8 cellular contexts compared by ENCODE assay signal in genomic region chr19:11597202-11598102, GRCh38. TPM values are rescaled to one million over a fixed set of nuclear protein-coding genes. Genes with fewer than 3 reads are reported as not detected.
DNase-seq lines count a peak whose midpoint lies in the region; ATAC-seq and TF ChIP-seq lines count a peak whose summit lies in the region.

Gene ZNF627 (plus strand): TSS chr19:11597483. CDS start chr19:11597628, 145 bp downstream.

- POLR2A ChIA-PET in BJ (lab: Charles Lee): no interaction called here

- ATAC-seq in HG03442 (IDR thresholded peaks at IDR 0.05; ENCODE audit: unreplicated experiment): peak; percentile 97
- ATAC-seq in left colon: peak; percentile 99

- intact Hi-C loops in colonic mucosa (cut with DNase I) (no loop called here), left colon (cut with DNase I, micrococcal nuclease) (no loop called here)

- peak; percentile 27; the same call in 1 of the 2 replicates for TF ChIP-seq CTCF in BJ (IDR thresholded peaks at IDR 0.05; ENCODE audit: insufficient read depth, low read depth, low read length)
- TF ChIP-seq CTCF in colonic mucosa (IDR thresholded peaks at IDR 0.05): no peak

- peak within 1 kb of the TSS; percentile 84 to 97 for H3K9ac ChIP-seq in colonic mucosa (ENCODE audit: low read depth in 2 of 2, low read length in 2 of 2)

- DNase-seq in BJ (ENCODE audit: low read depth): peak; percentile 87
- peak; percentile 94 for DNase-seq in GM19238 (ENCODE audit: insufficient read length, low spot score)
- DNase-seq in NCI-H524 (lab: John Stamatoyannopoulos, UW): peak; percentile 98
- peak; percentile 99 for DNase-seq in activated CD4-positive, alpha-beta T cell treated with anti-CD3 and anti-CD28 coated beads for 48 hours
- peak; percentile 100 for DNase-seq in colonic mucosa
- peak; percentile 100 for DNase-seq in left colon
- DNase-seq in stimulated activated CD4-positive, alpha-beta T cell treated with anti-CD3 and anti-CD28 coated beads, Interleukin-1b, Interleukin-23, amount 100 ng/mL, for 48 hours: peak; percentile 98

- peak within 1 kb of the TSS; percentile 88 for H3K27ac ChIP-seq in colonic mucosa

- H3K36me3 ChIP-seq in BJ (ENCODE audit: control insufficient read depth, insufficient read depth, low read length) (peaks cover 1% of the 10 kb centered on the region; the same call in 1 of the 2 replicates), colonic mucosa (no peaks in the 10 kb centered on the region)

- no peaks in the 10 kb centered on the region for H3K4me1 ChIP-seq in colonic mucosa

- peak within 1 kb of the TSS; percentile 83 for H3K4me3 ChIP-seq in BJ (ENCODE audit: low read depth, low read length)
- peak within 1 kb of the TSS; percentile 74 for H3K4me3 ChIP-seq in colonic mucosa

- H3K9me3 ChIP-seq in colonic mucosa: no peaks in the 10 kb centered on the region

- H3K27me3 ChIP-seq in BJ (ENCODE audit: control insufficient read depth, insufficient read depth, low read length): no peaks in the 10 kb centered on the region
- H3K27me3 ChIP-seq in colonic mucosa: no peaks in the 10 kb centered on the region

- CTCF ChIA-PET in BJ (lab: Yijun Ruan, JAX): interaction anchor here (1.0 kb wide), 2 partner anchors 9 to 11 kb away, joined by 4 read pairs; no protein-coding TSS in a partner anchor

RNA-seq across cellular contexts. Expression of gene ZNF627, which starts in this region (rescaled TPM):
- 5.8 and 9.5 TPM in 2 replicates for polyA plus RNA-seq in BJ (2011; rRNA removed)
- 7.5 and 10.2 TPM in 2 replicates for polyA minus RNA-seq in BJ (2011; rRNA and poly(A)+ RNA removed)
- total RNA-seq in colonic mucosa (10 to 100 TPM in 1 of 2 donors, 1 to 10 TPM in 1; 7.6 to 10.3 TPM), left colon (1 to 10 TPM; 8.5 to 9.2 TPM)

Comparison
In these comparisons a context has a peak if more than half of its experiments do, and no peak if none do; other contexts are left out.
1. Peak in every context shown above with its lines: DNase-seq, ATAC-seq, H3K4me3 ChIP-seq and H3K27ac ChIP-seq.